ENCODE assay signal across 8 cellular contexts in the genomic region with DNA sequence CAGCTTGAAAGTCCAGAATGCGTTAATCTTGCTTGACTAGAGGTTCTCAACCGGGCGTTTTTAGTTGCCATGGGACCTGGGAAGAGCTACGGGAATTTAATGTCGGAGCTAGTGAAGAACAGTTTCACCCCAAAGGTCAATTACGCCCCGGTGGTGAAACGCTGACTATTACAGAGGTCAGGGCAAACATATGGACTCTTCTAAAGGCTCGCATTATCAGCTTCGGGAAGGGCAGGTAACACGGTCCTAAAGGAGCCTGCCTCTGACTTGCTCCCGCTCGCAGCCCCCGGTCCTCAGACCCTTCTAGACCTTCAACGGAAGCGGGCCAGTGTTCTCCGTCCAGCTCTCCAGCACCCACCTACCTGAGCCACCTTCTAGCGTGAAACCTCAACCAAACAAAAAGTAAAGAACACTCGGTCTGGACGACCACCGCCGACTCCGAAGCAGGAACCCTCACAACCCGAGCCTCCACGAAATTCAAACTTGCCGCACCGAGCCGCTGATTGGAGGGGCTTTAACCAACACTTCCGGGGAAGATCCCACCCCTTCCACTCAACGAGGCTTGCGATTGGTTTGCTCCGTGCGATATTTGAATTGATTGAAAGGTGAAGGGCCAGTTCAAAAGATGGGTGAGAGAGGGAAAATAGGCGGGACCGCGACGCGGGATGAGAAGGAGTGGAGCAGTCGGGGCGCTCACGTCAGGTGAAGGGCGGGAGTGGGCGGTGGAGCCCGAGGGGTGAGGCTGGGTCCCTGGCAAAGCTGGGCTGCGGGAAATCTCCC. TPM values are rescaled to one million over a fixed set of nuclear protein-coding genes. Genes with fewer than 3 reads are reported as not detected.
A peak's percentile ranks its signal among the peaks of the same experiment; 100 is the strongest.
DNase-seq lines count a peak whose midpoint lies in the region; ATAC-seq, FAIRE-seq and TF ChIP-seq lines count a peak whose summit lies in the region.

A gene with protein sequence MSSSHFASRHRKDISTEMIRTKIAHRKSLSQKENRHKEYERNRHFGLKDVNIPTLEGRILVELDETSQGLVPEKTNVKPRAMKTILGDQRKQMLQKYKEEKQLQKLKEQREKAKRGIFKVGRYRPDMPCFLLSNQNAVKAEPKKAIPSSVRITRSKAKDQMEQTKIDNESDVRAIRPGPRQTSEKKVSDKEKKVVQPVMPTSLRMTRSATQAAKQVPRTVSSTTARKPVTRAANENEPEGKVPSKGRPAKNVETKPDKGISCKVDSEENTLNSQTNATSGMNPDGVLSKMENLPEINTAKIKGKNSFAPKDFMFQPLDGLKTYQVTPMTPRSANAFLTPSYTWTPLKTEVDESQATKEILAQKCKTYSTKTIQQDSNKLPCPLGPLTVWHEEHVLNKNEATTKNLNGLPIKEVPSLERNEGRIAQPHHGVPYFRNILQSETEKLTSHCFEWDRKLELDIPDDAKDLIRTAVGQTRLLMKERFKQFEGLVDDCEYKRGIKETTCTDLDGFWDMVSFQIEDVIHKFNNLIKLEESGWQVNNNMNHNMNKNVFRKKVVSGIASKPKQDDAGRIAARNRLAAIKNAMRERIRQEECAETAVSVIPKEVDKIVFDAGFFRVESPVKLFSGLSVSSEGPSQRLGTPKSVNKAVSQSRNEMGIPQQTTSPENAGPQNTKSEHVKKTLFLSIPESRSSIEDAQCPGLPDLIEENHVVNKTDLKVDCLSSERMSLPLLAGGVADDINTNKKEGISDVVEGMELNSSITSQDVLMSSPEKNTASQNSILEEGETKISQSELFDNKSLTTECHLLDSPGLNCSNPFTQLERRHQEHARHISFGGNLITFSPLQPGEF (minus strand): TSS at position 485 of the 780 bp plus-strand sequence. CDS start 2,406 bp downstream, outside the sequence.

- no peaks in the 10 kb centered on the region for H3K36me3 Mint-ChIP-seq in naive thymus-derived CD8-positive, alpha-beta T cell
- no peaks in the 10 kb centered on the region for H3K36me3 Mint-ChIP-seq in stimulated activated naive B cell treated with anti-CD40 and anti-IgM and Interleukin-4, amounts not matched to agents 10 μg/mL and 1 μg/mL and 100 μg/mL, for 72 hours

- TF ChIP-seq CTCF in RWPE1 (conservative IDR thresholded peaks at IDR 0.05; ENCODE audit: low read depth) = no peak
- no peak for TF ChIP-seq CTCF in fibroblast of mammary gland (conservative IDR thresholded peaks at IDR 0.05; ENCODE audit: control insufficient read depth, insufficient read depth, low read depth, low read length)

- FAIRE-seq in H54 (lab: Jason Lieb, UNC) = peak; percentile 97

- H3K4me1 Mint-ChIP-seq in naive thymus-derived CD8-positive, alpha-beta T cell = peaks cover 7 to 23% (median 18%) of the 10 kb centered on the region in 4 donors
- peaks cover 5 to 7% of the 10 kb centered on the region in 2 donors for H3K4me1 Mint-ChIP-seq in stimulated activated naive B cell treated with anti-CD40 and anti-IgM and Interleukin-4, amounts not matched to agents 10 μg/mL and 1 μg/mL and 100 μg/mL, for 72 hours

- POLR2A ChIA-PET in RWPE1 (lab: Yijun Ruan, JAX; ENCODE audit: low non-redundant PET) = no interaction called here
- POLR2A ChIA-PET in naive thymus-derived CD8-positive, alpha-beta T cell (lab: Charles Lee) = interaction anchor here (1.0 kb wide), 1 partner anchor 125 kb away, joined by 3 read pairs; no protein-coding TSS in a partner anchor

- H3K27ac Mint-ChIP-seq in naive thymus-derived CD8-positive, alpha-beta T cell = peak within 1 kb of the TSS; percentile 32 to 90 (median 80)
- H3K27ac Mint-ChIP-seq in stimulated activated naive B cell treated with anti-CD40 and anti-IgM and Interleukin-4, amounts not matched to agents 10 μg/mL and 1 μg/mL and 100 μg/mL, for 72 hours = peak within 1 kb of the TSS; percentile 57

- peak within 1 kb of the TSS; percentile 98 for H3K4me3 ChIP-seq in fibroblast of mammary gland (ENCODE audit: control insufficient read depth, low read depth, low read length)

- peak; percentile 99 for ATAC-seq in naive thymus-derived CD8-positive, alpha-beta T cell
- ATAC-seq in stimulated activated naive B cell treated with anti-CD40 and anti-IgM and Interleukin-4, amounts not matched to agents 10 μg/mL and 1 μg/mL and 100 μg/mL, for 72 hours (replicated peaks) = peak; percentile 99

- H3K4me3 Mint-ChIP-seq in naive thymus-derived CD8-positive, alpha-beta T cell = peak within 1 kb of the TSS; percentile 82 to 98 (median 90)
- peak within 1 kb of the TSS; percentile 83 to 84 for H3K4me3 Mint-ChIP-seq in stimulated activated naive B cell treated with anti-CD40 and anti-IgM and Interleukin-4, amounts not matched to agents 10 μg/mL and 1 μg/mL and 100 μg/mL, for 72 hours

- H3K27me3 Mint-ChIP-seq in naive thymus-derived CD8-positive, alpha-beta T cell = no peaks in the 10 kb centered on the region
- H3K27me3 Mint-ChIP-seq in stimulated activated naive B cell treated with anti-CD40 and anti-IgM and Interleukin-4, amounts not matched to agents 10 μg/mL and 1 μg/mL and 100 μg/mL, for 72 hours = no peaks in the 10 kb centered on the region

- DNase-seq in ELF-1 (ENCODE audit: low read depth, low spot score) (peak; percentile 99), H54 (ENCODE audit: insufficient read length, low spot score) (peak; percentile 63), LoVo (ENCODE audit: low spot score) (peak; percentile 96), RWPE1 (ENCODE audit: low spot score) (peak; percentile 98), fibroblast of mammary gland (ENCODE audit: low read depth) (peak; percentile 95)
- peak; percentile 68 to 81 for DNase-seq in activated T-helper 1 cell treated with anti-CD3 and anti-CD28 coated beads, Interleukin-2, amount 50 U/mL, for 16 hours (ENCODE audit: low read depth in 1 of 2, low spot score in 1 of 2)
- peak; percentile 71 to 93 (median 86) for DNase-seq in naive thymus-derived CD8-positive, alpha-beta T cell
- peak; percentile 88 for DNase-seq in stimulated activated naive B cell treated with anti-CD40 and anti-IgM and Interleukin-4, amounts not matched to agents 10 μg/mL and 1 μg/mL and 100 μg/mL, for 72 hours

- CTCF ChIA-PET in RWPE1 (lab: Yijun Ruan, JAX) = interaction anchor here (1.0 kb wide), 1 partner anchor 239 kb away, joined by 9 read pairs; no protein-coding TSS in a partner anchor

- peak within 1 kb of the TSS; percentile 80 for H3K27ac ChIP-seq in RWPE1

- no peaks in the 10 kb centered on the region for H3K9me3 Mint-ChIP-seq in naive thymus-derived CD8-positive, alpha-beta T cell
- H3K9me3 Mint-ChIP-seq in stimulated activated naive B cell treated with anti-CD40 and anti-IgM and Interleukin-4, amounts not matched to agents 10 μg/mL and 1 μg/mL and 100 μg/mL, for 72 hours = peaks cover 0 to 4% of the 10 kb centered on the region in 2 donors

- TF ChIP-seq POLR2A in H54 (IDR thresholded peaks at IDR 0.05; ENCODE audit: low read depth, low read length) = peak; percentile 37

RNA-seq across cellular contexts. Expression of the gene that starts here (rescaled TPM):
- not detected for total RNA-seq in naive thymus-derived CD8-positive, alpha-beta T cell
- polyA plus RNA-seq in naive thymus-derived CD8-positive, alpha-beta T cell = not detected

Comparison
In these comparisons a context has a peak if more than half of its experiments do, and no peak if none do; other contexts are left out.
1. Peak in every context shown above with its lines: DNase-seq, ATAC-seq, H3K4me3 ChIP-seq and H3K27ac ChIP-seq.
2. Peak in DNase-seq and ATAC-seq in naive thymus-derived CD8-positive, alpha-beta T cell; RNA of the gene not detected or under 1 TPM.